In the genomic region with DNA sequence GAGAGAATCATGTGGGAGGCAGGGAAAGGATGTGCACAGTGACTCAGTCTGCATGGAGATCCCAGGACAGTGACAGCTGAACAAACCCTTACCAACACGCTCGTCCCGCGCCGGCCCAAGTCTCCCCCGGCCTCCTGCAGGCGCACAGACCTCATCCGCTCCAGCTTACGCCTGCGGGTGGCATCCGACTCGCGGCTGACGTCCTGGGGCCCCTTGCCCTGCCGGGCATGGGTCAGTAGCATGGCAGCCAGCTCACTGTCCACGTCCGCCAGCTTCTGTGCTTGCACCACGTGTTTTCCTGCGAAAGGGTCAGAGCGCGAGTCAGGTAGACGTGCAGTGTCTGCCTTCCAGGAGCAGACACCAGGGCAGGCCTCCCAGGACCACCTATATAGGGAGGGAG, we compare ENCODE assay signal across 32 cellular contexts.
"Had no signal": no experiment of that assay in that cellular context is flagged by ENCODE, and none has a peak within 500 bp of the region (broad histone marks: within the 10 kb centered on the region; RNA-seq: fewer than 3 reads in every experiment).

No MANE protein-coding gene starts in this region.

- H3K27me3 Mint-ChIP-seq: naive B cell; naive thymus-derived CD8-positive, alpha-beta T cell; natural killer cell treated with Interleukin-12 subunit alpha and Interleukin-12 subunit beta and Interleukin-15 and Interleukin-18, amount 100 ng/mL, for 72 hours; progenitor cell of endocrine pancreas; stimulated activated memory B cell treated with anti-CD40 and anti-IgM and Interleukin-4, amounts not matched to agents 10 μg/mL and 1 μg/mL and 100 μg/mL, for 72 hours; stimulated activated naive CD8-positive, alpha-beta T cell treated with anti-CD3 and anti-CD28 coated beads, Interleukin-15, amount 100 ng/mL, for 72 hours; type B pancreatic cell had no signal

- ATAC-seq: naive thymus-derived CD8-positive, alpha-beta T cell; natural killer cell treated with Interleukin-12 subunit alpha and Interleukin-12 subunit beta and Interleukin-15 and Interleukin-18, amount 100 ng/mL, for 72 hours; psoas muscle; right cardiac atrium; sciatic nerve; stimulated activated memory B cell treated with anti-CD40 and anti-IgM and Interleukin-4, amounts not matched to agents 10 μg/mL and 1 μg/mL and 100 μg/mL, for 72 hours; stimulated activated naive CD8-positive, alpha-beta T cell treated with anti-CD3 and anti-CD28 coated beads, Interleukin-15, amount 100 ng/mL, for 72 hours; stimulated activated naive CD8-positive, alpha-beta T cell treated with anti-CD3 and anti-CD28 coated beads, Interleukin-15, Interleukin-2, amounts not matched to agents 100 U/mL and 50 U/mL, for 24 hours; upper lobe of right lung had no signal

- H3K4me3 ChIP-seq: neural progenitor cell, ovary, psoas muscle, skin epidermis, smooth muscle cell, spleen, suprapubic skin, testis, tibial artery, transverse colon, upper lobe of right lung, uterus had no signal

- H3K4me3 Mint-ChIP-seq: naive B cell; naive thymus-derived CD8-positive, alpha-beta T cell; natural killer cell treated with Interleukin-12 subunit alpha and Interleukin-12 subunit beta and Interleukin-15 and Interleukin-18, amount 100 ng/mL, for 72 hours; neural progenitor cell; stimulated activated memory B cell treated with anti-CD40 and anti-IgM and Interleukin-4, amounts not matched to agents 10 μg/mL and 1 μg/mL and 100 μg/mL, for 72 hours; stimulated activated naive CD8-positive, alpha-beta T cell treated with anti-CD3 and anti-CD28 coated beads, Interleukin-15, amount 100 ng/mL, for 72 hours; type B pancreatic cell had no signal

- H3K9me3 ChIP-seq: neutrophil, ovary, psoas muscle, suprapubic skin, testis, transverse colon, upper lobe of right lung, uterus had no signal

- H3K9me3 Mint-ChIP-seq: natural killer cell treated with Interleukin-12 subunit alpha and Interleukin-12 subunit beta and Interleukin-15 and Interleukin-18, amount 100 ng/mL, for 72 hours; neural progenitor cell had no signal

- H3K9ac ChIP-seq: neural progenitor cell, parathyroid adenoma had no signal

- DNase-seq: naive B cell; naive thymus-derived CD8-positive, alpha-beta T cell; nucleus accumbens; ovary; spleen; stimulated activated CD4-positive, alpha-beta T cell treated with anti-CD3 and anti-CD28 coated beads, Interleukin-12 subunit alpha, Interleukin-12 subunit beta, amount 100 ng/mL, for 4 hours; stimulated activated CD4-positive, alpha-beta T cell treated with anti-CD3 and anti-CD28 coated beads, Interleukin-1b, Interleukin-23, amount 100 ng/mL, for 48 hours; stimulated activated CD4-positive, alpha-beta T cell treated with anti-CD3 and anti-CD28 coated beads, Interleukin-4, amount 100 ng/mL, for 1 hour; stimulated activated CD4-positive, alpha-beta T cell treated with anti-CD3 and anti-CD28 coated beads, Interleukin-4, amount 100 ng/mL, for 4 hours; stimulated activated CD8-positive, alpha-beta memory T cell treated with anti-CD3 and anti-CD28 coated beads, Interleukin-4, amount 100 ng/mL, for 48 hours; stimulated activated naive CD4-positive, alpha-beta T cell; stimulated activated naive CD8-positive, alpha-beta T cell treated with anti-CD3 and anti-CD28 coated beads, Interleukin-15, amount 100 ng/mL, for 72 hours; stimulated activated naive CD8-positive, alpha-beta T cell treated with anti-CD3 and anti-CD28 coated beads, Interleukin-15, Interleukin-2, amounts not matched to agents 100 U/mL and 50 U/mL, for 24 hours; substantia nigra; testis; tibial artery; transverse colon; upper lobe of right lung; uterus had no signal

- H3K4me1 Mint-ChIP-seq: stimulated activated memory B cell treated with anti-CD40 and anti-IgM and Interleukin-4, amounts not matched to agents 10 μg/mL and 1 μg/mL and 100 μg/mL, for 72 hours had no signal

- H3K4me1 ChIP-seq: neural progenitor cell, parathyroid adenoma, psoas muscle, spleen, suprapubic skin, testis, tibial artery, transverse colon, upper lobe of right lung, uterus had no signal

- H3K36me3 ChIP-seq: neural progenitor cell, ovary, uterus had no signal

- H3K27ac Mint-ChIP-seq: naive B cell; naive thymus-derived CD8-positive, alpha-beta T cell; natural killer cell treated with Interleukin-12 subunit alpha and Interleukin-12 subunit beta and Interleukin-15 and Interleukin-18, amount 100 ng/mL, for 72 hours; neural progenitor cell; progenitor cell of endocrine pancreas; stimulated activated memory B cell treated with anti-CD40 and anti-IgM and Interleukin-4, amounts not matched to agents 10 μg/mL and 1 μg/mL and 100 μg/mL, for 72 hours; type B pancreatic cell had no signal

- H3K27me3 ChIP-seq: neural progenitor cell, neutrophil, ovary, spleen, suprapubic skin, testis, tibial artery, transverse colon, upper lobe of right lung, uterus had no signal

- H3K27ac ChIP-seq: neural progenitor cell, neutrophil, ovary, parathyroid adenoma, psoas muscle, skin epidermis, spleen, suprapubic skin, testis, tibial artery, transverse colon, upper lobe of right lung, uterus had no signal
